Comparison of ENCODE assay signal across 25 cellular contexts in genomic region chr7:70887186-70887585, GRCh38.
"Had no signal": no experiment of that assay in that cellular context is flagged by ENCODE, and none has a peak within 500 bp of the region (broad histone marks: within the 10 kb centered on the region; RNA-seq: fewer than 3 reads in every experiment).

No MANE protein-coding gene starts in this region.

- DNase-seq: colonic mucosa; dermis blood vessel endothelial cell; effector memory CD4-positive, alpha-beta T cell; hypothalamus; kidney; midbrain; naive thymus-derived CD4-positive, alpha-beta T cell; nucleus accumbens; psoas muscle; right cardiac atrium; sigmoid colon; stimulated activated CD4-positive, alpha-beta T cell treated with anti-CD3 and anti-CD28 coated beads, Interleukin-4, amount 100 ng/mL, for 4 hours; stimulated activated naive CD8-positive, alpha-beta T cell treated with anti-CD3 and anti-CD28 coated beads, Interleukin-15, Interleukin-2, amounts not matched to agents 100 U/mL and 50 U/mL, for 24 hours; substantia nigra; testis; upper lobe of left lung had no signal

- H3K27me3 ChIP-seq: colonic mucosa, sigmoid colon, testis, tibial nerve, upper lobe of left lung had no signal

- FAIRE-seq: endometrium, frontal cortex, kidney, urothelium cell line had no signal

- H3K27ac Mint-ChIP-seq: memory B cell; naive thymus-derived CD4-positive, alpha-beta T cell; nephron; stimulated activated memory B cell treated with anti-CD40 and anti-IgM and Interleukin-4, amounts not matched to agents 10 μg/mL and 1 μg/mL and 100 μg/mL, for 72 hours had no signal

- H3K36me3 ChIP-seq: colonic mucosa, sigmoid colon, tibial nerve, upper lobe of left lung had no signal

- H3K4me1 ChIP-seq: colonic mucosa, psoas muscle, sigmoid colon, testis, tibial nerve, upper lobe of left lung had no signal

- H3K4me1 Mint-ChIP-seq: memory B cell; naive thymus-derived CD4-positive, alpha-beta T cell; nephron; stimulated activated memory B cell treated with anti-CD40 and anti-IgM and Interleukin-4, amounts not matched to agents 10 μg/mL and 1 μg/mL and 100 μg/mL, for 72 hours had no signal

- ATAC-seq: left lobe of liver; naive thymus-derived CD4-positive, alpha-beta T cell; psoas muscle; right cardiac atrium; stimulated activated memory B cell treated with anti-CD40 and anti-IgM and Interleukin-4, amounts not matched to agents 10 μg/mL and 1 μg/mL and 100 μg/mL, for 72 hours; stimulated activated naive CD8-positive, alpha-beta T cell treated with anti-CD3 and anti-CD28 coated beads, Interleukin-15, Interleukin-2, amounts not matched to agents 100 U/mL and 50 U/mL, for 24 hours had no signal

- H3K9me3 ChIP-seq: colonic mucosa, testis had no signal

- H3K4me3 Mint-ChIP-seq: memory B cell; naive thymus-derived CD4-positive, alpha-beta T cell; nephron; stimulated activated memory B cell treated with anti-CD40 and anti-IgM and Interleukin-4, amounts not matched to agents 10 μg/mL and 1 μg/mL and 100 μg/mL, for 72 hours had no signal

- H3K4me3 ChIP-seq: colonic mucosa, lung, psoas muscle, sigmoid colon, testis, tibial nerve, upper lobe of left lung had no signal

- H3K27ac ChIP-seq: colonic mucosa, psoas muscle, sigmoid colon, testis, tibial nerve, upper lobe of left lung had no signal
